In the genomic region with DNA sequence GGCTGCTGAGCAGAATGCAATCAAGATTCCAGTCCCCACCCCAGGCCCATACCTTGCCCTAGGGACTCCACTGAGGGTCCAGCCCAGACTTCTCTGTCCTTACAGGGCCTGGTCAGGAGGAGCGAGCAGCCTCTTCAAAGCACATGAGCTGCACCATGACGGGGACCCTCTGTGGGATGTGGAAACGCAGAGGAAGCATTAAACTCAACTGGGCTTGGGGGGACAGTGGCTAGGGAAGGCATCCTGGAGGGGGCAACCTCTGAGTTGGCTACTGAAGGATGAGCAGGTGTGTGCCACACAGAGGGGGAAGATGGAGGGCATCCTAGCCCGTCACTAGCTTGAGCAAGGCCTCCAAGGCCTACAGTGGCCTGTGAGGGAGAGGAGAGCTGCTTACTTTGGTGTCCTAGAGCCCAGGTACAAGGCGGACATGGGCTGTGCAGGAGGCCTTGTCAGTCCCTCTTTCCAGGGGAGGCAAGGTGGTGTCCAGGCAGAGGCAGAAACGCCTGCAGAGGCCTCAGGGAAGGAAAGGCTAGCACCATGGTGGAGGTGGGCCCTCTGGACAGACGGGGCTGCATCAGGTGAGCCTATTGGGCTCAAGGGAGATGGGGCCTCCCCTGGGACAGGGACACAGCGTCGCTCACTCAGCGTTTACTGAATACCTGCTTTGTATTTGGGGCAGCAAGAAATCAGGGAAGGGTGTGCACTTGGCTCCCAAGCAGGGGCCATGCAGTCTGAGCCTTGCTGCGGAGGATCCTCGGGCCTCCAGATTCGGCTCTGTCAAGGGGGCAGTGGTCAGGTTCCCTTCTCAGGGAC, we compare ENCODE assay signal across 13 cellular contexts.
DNase-seq lines count a peak whose midpoint lies in the region; ATAC-seq and TF ChIP-seq lines count a peak whose summit lies in the region.
"Had no signal": no experiment of that assay in that cellular context is flagged by ENCODE, and none has a peak within 500 bp of the region (broad histone marks: within the 10 kb centered on the region; RNA-seq: fewer than 3 reads in every experiment).

No MANE protein-coding gene starts in this region.

- no peaks in the 10 kb centered on the region for H3K9me3 ChIP-seq in BLaER1
- peaks cover 0 to 9% (median 0%) of the 10 kb centered on the region in 11 experiments; a peak in 1 of 22 replicates for H3K9me3 ChIP-seq in BLaER1 treated with 17β-estradiol and CSF1 and Interleukin-3, amounts not matched to agents 10 nM and 100 nM (replicated peaks in 1 of 11)

- H3K27ac ChIP-seq in BLaER1: no peak overlapping the region
- H3K27ac ChIP-seq in BLaER1 treated with 17β-estradiol and CSF1 and Interleukin-3, amounts not matched to agents 10 nM and 100 nM: no peak overlapping the region

- H3K36me3 Mint-ChIP-seq in effector memory CD8-positive, alpha-beta T cell (ENCODE audit: insufficient read depth): peaks cover 39% of the 10 kb centered on the region
- H3K36me3 Mint-ChIP-seq in nephron progenitor cell (ENCODE audit: low read depth): peaks cover 40% of the 10 kb centered on the region

- ATAC-seq in effector memory CD8-positive, alpha-beta T cell (replicated peaks): no peak

- peaks cover 70% of the 10 kb centered on the region for H3K36me3 ChIP-seq in BLaER1
- H3K36me3 ChIP-seq in BLaER1 treated with 17β-estradiol and CSF1 and Interleukin-3, amounts not matched to agents 10 nM and 100 nM: peaks cover 3 to 94% (median 35%) of the 10 kb centered on the region in 11 experiments; a peak in 17 of 22 replicates

- H3K4me1 Mint-ChIP-seq in effector memory CD8-positive, alpha-beta T cell (ENCODE audit: low read depth in 2 of 2): peaks cover 43 to 56% of the 10 kb centered on the region in 2 donors
- no peaks in the 10 kb centered on the region for H3K4me1 Mint-ChIP-seq in nephron progenitor cell

- peak overlapping the region; percentile 79 to 82 for H3K4me3 Mint-ChIP-seq in effector memory CD8-positive, alpha-beta T cell
- H3K4me3 Mint-ChIP-seq in nephron progenitor cell: no peak overlapping the region
- H3K4me3 Mint-ChIP-seq: CD4-positive, alpha-beta T cell had no signal

- no peaks in the 10 kb centered on the region for H3K27me3 Mint-ChIP-seq in effector memory CD8-positive, alpha-beta T cell
- peaks cover 9% of the 10 kb centered on the region for H3K27me3 Mint-ChIP-seq in nephron progenitor cell (ENCODE audit: low read depth, poor library complexity)
- H3K27me3 Mint-ChIP-seq: CD4-positive, alpha-beta T cell had no signal

- TF ChIP-seq CTCF in nephron progenitor cell (IDR thresholded peaks at IDR 0.05): no peak

- H3K27me3 ChIP-seq in BLaER1: no peaks in the 10 kb centered on the region
- H3K27me3 ChIP-seq in BLaER1 treated with 17β-estradiol and CSF1 and Interleukin-3, amounts not matched to agents 10 nM and 100 nM: no peaks in the 10 kb centered on the region

- no peaks in the 10 kb centered on the region for H4K20me1 ChIP-seq in BLaER1
- H4K20me1 ChIP-seq in BLaER1 treated with 17β-estradiol and CSF1 and Interleukin-3, amounts not matched to agents 10 nM and 100 nM: no peaks in the 10 kb centered on the region; a peak in 1 of 22 replicates

- H3K4me2 ChIP-seq in BLaER1: peak overlapping the region; percentile 14; the same call in 1 of the 2 replicates
- H3K4me2 ChIP-seq in BLaER1 treated with 17β-estradiol and CSF1 and Interleukin-3, amounts not matched to agents 10 nM and 100 nM: peak overlapping the region in 6 of 11 experiments; percentile 29 to 60 (median 43); a peak in 6 of 22 replicates

- no peak overlapping the region for H3K9ac ChIP-seq in BLaER1
- H3K9ac ChIP-seq in BLaER1 treated with 17β-estradiol and CSF1 and Interleukin-3, amounts not matched to agents 10 nM and 100 nM: no peak overlapping the region

- no peaks in the 10 kb centered on the region for H3K9me3 Mint-ChIP-seq in effector memory CD8-positive, alpha-beta T cell
- H3K9me3 Mint-ChIP-seq in nephron progenitor cell: no peaks in the 10 kb centered on the region
- H3K9me3 Mint-ChIP-seq: CD4-positive, alpha-beta T cell had no signal

- H3K4me3 ChIP-seq in BLaER1: no peak overlapping the region
- no peak overlapping the region for H3K4me3 ChIP-seq in BLaER1 treated with 17β-estradiol and CSF1 and Interleukin-3, amounts not matched to agents 10 nM and 100 nM

- peaks cover 29% of the 10 kb centered on the region for H3K4me1 ChIP-seq in BLaER1
- H3K4me1 ChIP-seq in BLaER1 treated with 17β-estradiol and CSF1 and Interleukin-3, amounts not matched to agents 10 nM and 100 nM: peaks cover 20 to 36% (median 29%) of the 10 kb centered on the region in 10 experiments

- peak overlapping the region; percentile 94 to 96 for H3K27ac Mint-ChIP-seq in effector memory CD8-positive, alpha-beta T cell
- H3K27ac Mint-ChIP-seq in nephron progenitor cell: peak overlapping the region; percentile 42
- H3K27ac Mint-ChIP-seq: CD4-positive, alpha-beta T cell had no signal

- no peak for DNase-seq in effector memory CD8-positive, alpha-beta T cell
- DNase-seq in nephron progenitor cell (no peak), NCI-H69 (lab: John Stamatoyannopoulos, UW) (no peak), kidney tubule cell (ENCODE audit: low spot score) (no peak), NCI-H146 (lab: John Stamatoyannopoulos, UW) (no peak)
- DNase-seq: CD4-positive, alpha-beta T cell; NCI-H1092 treated with DMSO at 0.1 percent for 48 hours; NCI-H1694 treated with DMSO at 0.1 percent for 48 hours; NCI-H2107; NCI-H2227 treated with DMSO at 0.1 percent for 48 hours; NCI-H524 had no signal
